1 cellular context compared by ENCODE assay signal in genomic region chr14:106879241-106879640, GRCh38.
TF ChIP-seq lines count a peak whose summit lies in the region.

No MANE protein-coding gene starts in this region.

TF ChIP-seq in SK-N-SH, 30 proteins besides CTCF, POLR2A, EP300 and RAD21 (continued from another document):
- TF ChIP-seq REST (IDR thresholded peaks at IDR 0.05; ENCODE audit: low read depth, low read length), result no peak
- peak; percentile 82 for TF ChIP-seq PBX3 (IDR thresholded peaks at IDR 0.05)
- TF ChIP-seq FOSL2 (IDR thresholded peaks at IDR 0.05; ENCODE audit: borderline replicate concordance, low read depth), result no peak
- TF ChIP-seq GATA2 (CRISPR knock-in tag; IDR thresholded peaks at IDR 0.05), result no peak
- no peak for TF ChIP-seq IRF3 (IDR thresholded peaks at IDR 0.05; ENCODE audit: low read depth, low read length)
